In genomic region chr4:158050942-158051341, GRCh38 we compare ENCODE assay signal across 24 cellular contexts.
A peak's percentile ranks its signal among the peaks of the same experiment; 100 is the strongest.
DNase-seq lines count a peak whose midpoint lies in the region; ATAC-seq and TF ChIP-seq lines count a peak whose summit lies in the region.
"Had no signal": no experiment of that assay in that cellular context is flagged by ENCODE, and none has a peak within 500 bp of the region (broad histone marks: within the 10 kb centered on the region; RNA-seq: fewer than 3 reads in every experiment).

No MANE protein-coding gene starts in this region.

- intact Hi-C loops in IMR-90 (cut with micrococcal nuclease), result loop anchor here (1.0 kb wide), 1 partner anchor 70 kb away; no protein-coding TSS in a partner anchor
- intact Hi-C loops in tibial artery (cut with DNase I; ENCODE audit: low total_unique reads), result no loop called here
- intact Hi-C loops in gastrocnemius medialis (cut with DNase I; ENCODE audit: low total_unique reads), result no loop called here
- intact Hi-C loops in activated naive CD4-positive, alpha-beta T cell treated with anti-CD3 and anti-CD28 coated beads for 36 hours (cut with micrococcal nuclease), result no loop called here

- H3K27ac ChIP-seq in IMR-90 (ENCODE audit: insufficient read depth, low read length), result no peak overlapping the region
- H3K27ac ChIP-seq in coronary artery, result peak overlapping the region; percentile 43 to 78
- H3K27ac ChIP-seq in mesodermal cell (ENCODE audit: low read depth, low read length, severe bottlenecking), result peak overlapping the region; percentile 82
- peak overlapping the region; percentile 62 to 71 for H3K27ac ChIP-seq in tibial artery
- H3K27ac ChIP-seq in gastrocnemius medialis, result peak overlapping the region in 1 of 4 donors; percentile 14

- no peaks in the 10 kb centered on the region for H3K36me3 Mint-ChIP-seq in activated naive CD4-positive, alpha-beta T cell treated with anti-CD3 and anti-CD28 coated beads for 36 hours (ENCODE audit: low read depth)
- H3K36me3 Mint-ChIP-seq: CD4-positive, alpha-beta memory T cell; WTC11 had no signal

- peak overlapping the region; percentile 96; the same call in 1 of the 2 replicates for H4K5ac ChIP-seq in IMR-90 (ENCODE audit: low read depth, low read length)

- H2AFZ ChIP-seq in IMR-90 (replicated peaks; ENCODE audit: low read length, poor library complexity), result no peak overlapping the region

- no peak overlapping the region for H3K9ac ChIP-seq in IMR-90 (ENCODE audit: low read depth, low read length)

- peak overlapping the region; percentile 86; the same call in 1 of the 2 replicates for H2BK20ac ChIP-seq in IMR-90 (ENCODE audit: low read depth, low read length)

- H2BK5ac ChIP-seq in IMR-90 (ENCODE audit: low read depth, low read length, poor library complexity, severe bottlenecking), result peak overlapping the region; percentile 59

- H3K4me2 ChIP-seq in IMR-90 (ENCODE audit: low read depth, low read length), result no peak overlapping the region

- H3K79me1 ChIP-seq in IMR-90 (ENCODE audit: low read depth in 1 of 2, low read length in 2 of 2), result no peaks in the 10 kb centered on the region

- TF ChIP-seq CTCF in IMR-90 (conservative IDR thresholded peaks at IDR 0.05; ENCODE audit: low read depth, low read length), result no peak
- no peak for TF ChIP-seq CTCF in coronary artery (IDR thresholded peaks at IDR 0.05)
- no peak for TF ChIP-seq CTCF in tibial artery (IDR thresholded peaks at IDR 0.05)
- no peak for TF ChIP-seq CTCF in gastrocnemius medialis (IDR thresholded peaks at IDR 0.05 in 4 of 5, conservative IDR thresholded peaks at IDR 0.05 in 1 of 5)

- in situ Hi-C loops in IMR-90 (cut with MboI; ENCODE audit: low sequenced_read_pairs), result no loop called here
- in situ Hi-C loops in gastrocnemius medialis (cut with MboI; ENCODE audit: low sequenced_read_pairs in 4 of 4), result no loop called here

- H2BK120ac ChIP-seq in IMR-90 (ENCODE audit: low read depth, low read length), result peak overlapping the region; percentile 76; the same call in 1 of the 2 replicates

- DNase-seq in IMR-90, result no peak
- DNase-seq in coronary artery (ENCODE audit: low spot score), result no peak
- no peak for DNase-seq in tibial artery
- no peak for DNase-seq in gastrocnemius medialis
- no peak for DNase-seq in SKM-1 (lab: John Stamatoyannopoulos, UW; ENCODE audit: unreplicated experiment)
- DNase-seq in activated naive CD4-positive, alpha-beta T cell treated with anti-CD3 and anti-CD28 coated beads for 36 hours, result no peak
- DNase-seq: activated CD4-positive, alpha-beta T cell treated with anti-CD3 and anti-CD28 coated beads, Interleukin-2, amount 50 U/mL, for 48 hours; activated naive CD4-positive, alpha-beta T cell; CD4-positive, alpha-beta memory T cell; DMS153; effector memory CD4-positive, alpha-beta T cell; GDM1; glutamatergic neuron; Kasumi-1; NCI-H1930; NCI-H510A; NK-92 treated with Interleukin-12 subunit alpha and Interleukin-12 subunit beta, amount 100 ng/mL, for 24 hours; testis had no signal

- H3K27me3 ChIP-seq in IMR-90 (ENCODE audit: control insufficient read depth, insufficient read depth, low read length) (no peaks in the 10 kb centered on the region), tibial artery (no peaks in the 10 kb centered on the region), gastrocnemius medialis (no peaks in the 10 kb centered on the region)
- H3K27me3 ChIP-seq: testis had no signal

- 0 out of 2 replicates have a peak overlapping the region, but pooled peaks have one; percentile 74 for H2AK5ac ChIP-seq in IMR-90 (ENCODE audit: low read depth, low read length)

- peak overlapping the region; percentile 96; the same call in 1 of the 2 replicates for H3K18ac ChIP-seq in IMR-90 (ENCODE audit: low read depth, low read length)

- 0 out of 2 replicates have a peak overlapping the region, but pooled peaks have one; percentile 31 for H3K23ac ChIP-seq in IMR-90 (ENCODE audit: low read depth, low read length)

- H3K4me3 ChIP-seq in IMR-90 (ENCODE audit: insufficient read depth, low read depth, low read length), result no peak overlapping the region
- no peak overlapping the region for H3K4me3 ChIP-seq in coronary artery
- no peak overlapping the region for H3K4me3 ChIP-seq in mesodermal cell (ENCODE audit: extremely low read depth, insufficient read depth, low read length, poor library complexity, severe bottlenecking)
- no peak overlapping the region for H3K4me3 ChIP-seq in tibial artery
- no peak overlapping the region for H3K4me3 ChIP-seq in gastrocnemius medialis
- H3K4me3 ChIP-seq: mucosa of descending colon, testis had no signal

- POLR2A ChIA-PET in IMR-90 (lab: Charles Lee; ENCODE audit: unreplicated experiment), result no interaction called here

- BruUV-seq in IMR-90 (replicated peaks; lab: Mats Ljungman, UMichigan), result no TSS peak

- no peaks in the 10 kb centered on the region for H3K4me1 Mint-ChIP-seq in activated naive CD4-positive, alpha-beta T cell treated with anti-CD3 and anti-CD28 coated beads for 36 hours (ENCODE audit: low read depth)
- H3K4me1 Mint-ChIP-seq: CD4-positive, alpha-beta memory T cell had no signal

- dilution Hi-C loops in IMR-90 (cut with HindIII; ENCODE audit: low sequenced_read_pairs, unreplicated experiment), result no loop called here

- no peaks in the 10 kb centered on the region for H3K9me3 ChIP-seq in IMR-90 (ENCODE audit: control insufficient read depth, insufficient read depth, low read length)
- no peaks in the 10 kb centered on the region for H3K9me3 ChIP-seq in mesodermal cell (ENCODE audit: control insufficient read depth, low read length)
- H3K9me3 ChIP-seq in tibial artery, result no peaks in the 10 kb centered on the region
- H3K9me3 ChIP-seq in gastrocnemius medialis, result no peaks in the 10 kb centered on the region
- H3K9me3 ChIP-seq: mucosa of descending colon, testis had no signal

- no peak overlapping the region for H2AK9ac ChIP-seq in IMR-90 (replicated peaks; ENCODE audit: low read depth, low read length, poor library complexity)

- ATAC-seq in IMR-90 (ENCODE audit: low read depth) (peak; percentile 42), gastrocnemius medialis (no peak), GM18907 (IDR thresholded peaks at IDR 0.05; ENCODE audit: unreplicated experiment) (no peak)
- ATAC-seq: left lobe of liver, Panc1, WTC11 had no signal

- TF ChIP-seq RAD21 in IMR-90 (IDR thresholded peaks at IDR 0.05; ENCODE audit: low read length), result no peak

- no peak overlapping the region for H3K4me3 Mint-ChIP-seq in activated naive CD4-positive, alpha-beta T cell treated with anti-CD3 and anti-CD28 coated beads for 36 hours
- H3K4me3 Mint-ChIP-seq: CD4-positive, alpha-beta memory T cell; WTC11 had no signal

- H3K9me3 Mint-ChIP-seq in activated naive CD4-positive, alpha-beta T cell treated with anti-CD3 and anti-CD28 coated beads for 36 hours, result no peaks in the 10 kb centered on the region

- no CpG with 5 or more reads among the region's 2 CpGs for WGBS in IMR-90 (ENCODE audit: extremely low coverage in 2 of 2, insufficient read length in 1 of 2), 2 experiments
- WGBS in mesodermal cell (ENCODE audit: insufficient coverage in 2 of 2), 2 experiments, result 100% methylated on average over 1 of the region's 2 CpGs

- peak overlapping the region in 1 of 2 experiments; percentile 70; a peak in 1 of 4 replicates for H4K8ac ChIP-seq in IMR-90 (ENCODE audit: low read depth in 2 of 2, low read length in 2 of 2)

- no peak overlapping the region for H2BK15ac ChIP-seq in IMR-90 (ENCODE audit: low read depth, low read length)

- peak overlapping the region; percentile 39; the same call in 1 of the 2 replicates for H4K91ac ChIP-seq in IMR-90 (ENCODE audit: insufficient read depth, low read depth, low read length)

- H4K20me1 ChIP-seq in IMR-90 (ENCODE audit: insufficient read depth, low read length), result no peaks in the 10 kb centered on the region

- H3K4me1 ChIP-seq in IMR-90 (ENCODE audit: control insufficient read depth, insufficient read depth, low read length), result peaks cover 3% of the 10 kb centered on the region
- H3K4me1 ChIP-seq in mesodermal cell (ENCODE audit: control insufficient read depth, insufficient read depth, low read length, poor library complexity, severe bottlenecking), result peaks cover 14% of the 10 kb centered on the region
- peaks cover 0 to 22% (median 5%) of the 10 kb centered on the region in 4 donors for H3K4me1 ChIP-seq in tibial artery
- no peaks in the 10 kb centered on the region for H3K4me1 ChIP-seq in gastrocnemius medialis

- H3K56ac ChIP-seq in IMR-90 (ENCODE audit: extremely low read depth, insufficient read depth, low read length), result no peak overlapping the region

- TF ChIP-seq POLR2A in IMR-90 (IDR thresholded peaks at IDR 0.05; ENCODE audit: low read depth, low read length), result no peak
- TF ChIP-seq POLR2A in gastrocnemius medialis (IDR thresholded peaks at IDR 0.05), result no peak

- no peaks in the 10 kb centered on the region for H3K9me1 ChIP-seq in IMR-90 (ENCODE audit: insufficient read depth, low read length)

- peak overlapping the region; percentile 41; the same call in 1 of the 2 replicates for H3K4ac ChIP-seq in IMR-90 (ENCODE audit: low read depth, low read length)

- no peaks in the 10 kb centered on the region for H3K27me3 Mint-ChIP-seq in activated naive CD4-positive, alpha-beta T cell treated with anti-CD3 and anti-CD28 coated beads for 36 hours (ENCODE audit: low read depth)
- H3K27me3 Mint-ChIP-seq: CD4-positive, alpha-beta memory T cell had no signal

- CTCF ChIA-PET in IMR-90 (lab: Yijun Ruan, JAX), result interaction anchor here (1.3 kb wide), 1 partner anchor 17 kb away, joined by 3 read pairs; no protein-coding TSS in a partner anchor
- CTCF ChIA-PET in activated naive CD4-positive, alpha-beta T cell treated with anti-CD3 and anti-CD28 coated beads for 36 hours (lab: Charles Lee), result no interaction called here

- H3K14ac ChIP-seq in IMR-90 (replicated peaks; ENCODE audit: low read depth, low read length), result 0 out of 2 replicates have a peak overlapping the region, but pooled peaks have one; percentile 50

- H3K27ac Mint-ChIP-seq in activated naive CD4-positive, alpha-beta T cell treated with anti-CD3 and anti-CD28 coated beads for 36 hours, result no peak overlapping the region
- H3K27ac Mint-ChIP-seq: CD4-positive, alpha-beta memory T cell; WTC11 had no signal

- H3K36me3 ChIP-seq in IMR-90 (ENCODE audit: control insufficient read depth, insufficient read depth, low read length), result no peaks in the 10 kb centered on the region
- no peaks in the 10 kb centered on the region for H3K36me3 ChIP-seq in mesodermal cell (ENCODE audit: control insufficient read depth, insufficient read depth, low read length)
- no peaks in the 10 kb centered on the region for H3K36me3 ChIP-seq in tibial artery
- no peaks in the 10 kb centered on the region for H3K36me3 ChIP-seq in gastrocnemius medialis

TF ChIP-seq in IMR-90, 13 proteins besides CTCF, POLR2A, EP300 and RAD21 (continues in another document):
- TF ChIP-seq RCOR1 (IDR thresholded peaks at IDR 0.05; ENCODE audit: insufficient replicate concordance, low read length), result no peak
- TF ChIP-seq FOS (IDR thresholded peaks at IDR 0.05; ENCODE audit: low read depth, low read length), result no peak
- TF ChIP-seq MAFK (IDR thresholded peaks at IDR 0.05; ENCODE audit: low read depth, low read length), result no peak
- no peak for TF ChIP-seq RFX5 (IDR thresholded peaks at IDR 0.05; ENCODE audit: low read depth, low read length)
